8 cellular contexts compared by ENCODE assay signal in genomic region chr2:158457826-158458616, GRCh38. TPM values are rescaled to one million over a fixed set of nuclear protein-coding genes. Genes with fewer than 3 reads are reported as not detected.
DNase-seq lines count a peak whose midpoint lies in the region; ATAC-seq lines count a peak whose summit lies in the region.

No MANE protein-coding gene starts in this region.

- intact Hi-C loops in activated CD4-positive, alpha-beta T cell treated with anti-CD3 and anti-CD28 coated beads for 36 hours (cut with DNase I, micrococcal nuclease), result loop anchor here (1.0 to 10.0 kb wide), 11 partner anchors 65 to 1254 kb away; partner anchors contain the start of genes ACVR1 (in 2 of the 2), ACVR1C (in 1 of the 2), MARCHF7 (in 1 of the 2) and WDSUB1 (in 1 of the 2)

- peaks cover 5% of the 10 kb centered on the region for H3K27me3 Mint-ChIP-seq in activated CD4-positive, alpha-beta T cell treated with anti-CD3 and anti-CD28 coated beads for 36 hours

- peak overlapping the region; percentile 92 for H3K4me3 Mint-ChIP-seq in activated CD4-positive, alpha-beta T cell treated with anti-CD3 and anti-CD28 coated beads for 36 hours

- H3K4me1 Mint-ChIP-seq in activated CD4-positive, alpha-beta T cell treated with anti-CD3 and anti-CD28 coated beads for 36 hours, result peaks cover 25% of the 10 kb centered on the region

- POLR2A ChIA-PET in activated CD4-positive, alpha-beta T cell treated with anti-CD3 and anti-CD28 coated beads for 36 hours (lab: Charles Lee), result no interaction called here

- H3K36me3 Mint-ChIP-seq in activated CD4-positive, alpha-beta T cell treated with anti-CD3 and anti-CD28 coated beads for 36 hours (ENCODE audit: low read depth), result peaks cover 7% of the 10 kb centered on the region

- H3K9me3 Mint-ChIP-seq in activated CD4-positive, alpha-beta T cell treated with anti-CD3 and anti-CD28 coated beads for 36 hours (ENCODE audit: low read depth), result no peaks in the 10 kb centered on the region

- DNase-seq in activated gamma-delta T cell (lab: John Stamatoyannopoulos, UW) (peak; percentile 41), activated gamma-delta T cell treated with Interleukin-2 at 50 U/mL for 16 hours (no peak), NCI-H1105 (lab: John Stamatoyannopoulos, UW) (peak; percentile 39), lung microvascular endothelial cell (ENCODE audit: low read depth in 2 of 2) (peak; percentile 60 to 87)
- DNase-seq in activated CD4-positive, alpha-beta T cell treated with anti-CD3 and anti-CD28 coated beads for 36 hours, result peak; percentile 74
- peak; percentile 35 for DNase-seq in effector CD8-positive, alpha-beta T cell (lab: John Stamatoyannopoulos, UW)
- DNase-seq in stimulated activated CD8-positive, alpha-beta memory T cell treated with anti-CD3 and anti-CD28 coated beads, Interleukin-12 subunit alpha, Interleukin-12 subunit beta, amount 100 ng/mL, for 4 hours (ENCODE audit: low read depth), result peak; percentile 35

- H3K27ac Mint-ChIP-seq in activated CD4-positive, alpha-beta T cell treated with anti-CD3 and anti-CD28 coated beads for 36 hours, result no peak overlapping the region

- CTCF ChIA-PET in activated CD4-positive, alpha-beta T cell treated with anti-CD3 and anti-CD28 coated beads for 36 hours (lab: Charles Lee), result interaction anchor here (0.6 to 1.8 kb wide), 7 partner anchors 10 to 435 kb away, joined by 3 to 5 read pairs (median 3); no protein-coding TSS in a partner anchor

- peak; percentile 50 for ATAC-seq in HG02678 (IDR thresholded peaks at IDR 0.05; ENCODE audit: unreplicated experiment)
- ATAC-seq in activated CD4-positive, alpha-beta T cell treated with anti-CD3 and anti-CD28 coated beads for 36 hours, result peak; percentile 44

RNA-seq across cellular contexts. Expression of gene PKP4, which starts 1.3 kb away (rescaled TPM):
- total RNA-seq in activated CD4-positive, alpha-beta T cell treated with anti-CD3 and anti-CD28 coated beads for 36 hours, result 10 to 100 TPM; 39.2 to 58.4 TPM
- 27.9 and 43.7 TPM in 2 replicates for total RNA-seq in lung microvascular endothelial cell

RNA-seq across cellular contexts. Expression of gene CCDC148, which starts 1.5 kb away (rescaled TPM):
- under 1 TPM; 0.23 to 0.26 TPM for total RNA-seq in activated CD4-positive, alpha-beta T cell treated with anti-CD3 and anti-CD28 coated beads for 36 hours
- 0.20 and 0.22 TPM in 2 replicates for total RNA-seq in lung microvascular endothelial cell
